Comparison of ENCODE assay signal across 24 cellular contexts in the genomic region with DNA sequence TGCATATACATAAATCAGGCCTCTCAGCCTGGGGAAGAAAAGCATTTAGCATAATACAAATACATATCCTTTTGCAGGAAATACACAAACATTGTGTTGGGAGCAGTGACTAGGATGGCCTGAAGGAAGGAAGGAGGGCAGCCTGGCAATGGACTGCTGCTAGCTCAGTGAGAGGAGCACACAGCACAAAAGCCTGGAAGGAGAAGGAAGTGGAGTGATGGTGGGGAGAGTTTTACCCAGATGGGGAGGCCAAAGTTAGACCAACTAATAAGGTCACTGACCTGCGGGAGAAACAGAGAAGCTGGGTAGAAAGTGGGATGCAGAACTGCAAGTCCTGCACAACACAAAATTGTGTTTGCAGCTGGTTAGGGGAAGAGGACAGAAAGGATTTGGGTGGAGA. TPM values are rescaled to one million over a fixed set of nuclear protein-coding genes. Genes with fewer than 3 reads are reported as not detected.
"Had no signal": no experiment of that assay in that cellular context is flagged by ENCODE, and none has a peak within 500 bp of the region (broad histone marks: within the 10 kb centered on the region; RNA-seq: fewer than 3 reads in every experiment).

No MANE protein-coding gene starts in this region.

- H3K36me3 Mint-ChIP-seq: activated CD8-positive, alpha-beta memory T cell treated with anti-CD3 and anti-CD28 coated beads, Interleukin-2, amount 10 ng/mL, durations not matched to agents 7 days and 5 days; activated naive CD4-positive, alpha-beta T cell treated with anti-CD3 and anti-CD28 coated beads, Interleukin-2, amount 50 U/mL, for 24 hours; naive B cell had no signal

- H3K4me1 Mint-ChIP-seq: activated CD4-positive, alpha-beta T cell treated with anti-CD3 and anti-CD28 coated beads, Interleukin-2, amount 10 ng/mL, durations not matched to agents 7 days and 5 days; activated CD8-positive, alpha-beta memory T cell treated with anti-CD3 and anti-CD28 coated beads, Interleukin-2, amount 10 ng/mL, durations not matched to agents 7 days and 5 days; activated naive CD4-positive, alpha-beta T cell treated with anti-CD3 and anti-CD28 coated beads, Interleukin-2, amount 50 U/mL, for 24 hours; naive B cell; T-helper 17 cell had no signal

- H3K9me3 ChIP-seq: esophagus muscularis mucosa, gastrocnemius medialis, upper lobe of right lung had no signal

- H3K27me3 ChIP-seq: esophagus muscularis mucosa, gastrocnemius medialis, upper lobe of right lung had no signal

- H3K27me3 Mint-ChIP-seq: activated CD4-positive, alpha-beta T cell treated with anti-CD3 and anti-CD28 coated beads, Interleukin-2, amount 10 ng/mL, durations not matched to agents 7 days and 5 days; activated CD8-positive, alpha-beta memory T cell treated with anti-CD3 and anti-CD28 coated beads, Interleukin-2, amount 10 ng/mL, durations not matched to agents 7 days and 5 days; activated CD8-positive, alpha-beta T cell treated with anti-CD3 and anti-CD28 coated beads for 36 hours; activated naive CD4-positive, alpha-beta T cell treated with anti-CD3 and anti-CD28 coated beads, Interleukin-2, amount 50 U/mL, for 24 hours; brain; effector memory CD8-positive, alpha-beta T cell; naive B cell; T-helper 17 cell had no signal

- H3K9me3 Mint-ChIP-seq: activated CD4-positive, alpha-beta T cell treated with anti-CD3 and anti-CD28 coated beads, Interleukin-2, amount 10 ng/mL, durations not matched to agents 7 days and 5 days; activated CD8-positive, alpha-beta T cell treated with anti-CD3 and anti-CD28 coated beads for 36 hours; activated naive CD4-positive, alpha-beta T cell treated with anti-CD3 and anti-CD28 coated beads, Interleukin-2, amount 50 U/mL, for 24 hours; activated T-helper 1 cell treated with anti-CD3 and anti-CD28 coated beads, Interleukin-12 subunit alpha, Interleukin-12 subunit beta, Interleukin-2, Interleukin-4 antibody, amounts not matched to agents 30 ng/mL and 10 ng/mL and 1 ng/mL, durations not matched to agents 14 hours and 24 hours and 36 hours; brain; effector memory CD8-positive, alpha-beta T cell; naive B cell; neural crest cell had no signal

- DNase-seq: activated CD4-positive, alpha-beta T cell treated with anti-CD3 and anti-CD28 coated beads, Interleukin-2, amount 10 ng/mL, durations not matched to agents 7 days and 5 days; activated CD8-positive, alpha-beta memory T cell treated with anti-CD3 and anti-CD28 coated beads, Interleukin-2, amount 10 ng/mL, durations not matched to agents 7 days and 5 days; activated CD8-positive, alpha-beta T cell treated with anti-CD3 and anti-CD28 coated beads for 36 hours; activated gamma-delta T cell treated with Interleukin-2 at 50 U/mL for 16 hours; activated T-cell treated with anti-CD3 and anti-CD28 coated beads for 4 hours; aorta; caudate nucleus; dermis blood vessel endothelial cell; effector memory CD8-positive, alpha-beta T cell; gastrocnemius medialis; naive B cell; retina; stimulated activated CD4-positive, alpha-beta T cell treated with anti-CD3 and anti-CD28 coated beads, Interleukin-2, amount 100 ng/mL, for 48 hours; stimulated activated CD8-positive, alpha-beta memory T cell treated with anti-CD3 and anti-CD28 coated beads, Interleukin-4, amount 100 ng/mL, for 48 hours; stimulated activated naive CD4-positive, alpha-beta T cell; SW 1271; T-helper 17 cell; upper lobe of right lung had no signal

- H3K27ac ChIP-seq: esophagus muscularis mucosa, gastrocnemius medialis, upper lobe of right lung had no signal

- H3K4me3 Mint-ChIP-seq: activated CD4-positive, alpha-beta T cell treated with anti-CD3 and anti-CD28 coated beads, Interleukin-2, amount 10 ng/mL, durations not matched to agents 7 days and 5 days; activated CD8-positive, alpha-beta memory T cell treated with anti-CD3 and anti-CD28 coated beads, Interleukin-2, amount 10 ng/mL, durations not matched to agents 7 days and 5 days; activated CD8-positive, alpha-beta T cell treated with anti-CD3 and anti-CD28 coated beads for 36 hours; activated naive CD4-positive, alpha-beta T cell treated with anti-CD3 and anti-CD28 coated beads, Interleukin-2, amount 50 U/mL, for 24 hours; activated T-helper 1 cell treated with anti-CD3 and anti-CD28 coated beads, Interleukin-12 subunit alpha, Interleukin-12 subunit beta, Interleukin-2, Interleukin-4 antibody, amounts not matched to agents 30 ng/mL and 10 ng/mL and 1 ng/mL, durations not matched to agents 14 hours and 24 hours and 36 hours; effector memory CD8-positive, alpha-beta T cell; naive B cell; neural crest cell; T-helper 17 cell had no signal

- H3K4me3 ChIP-seq: esophagus muscularis mucosa, gastrocnemius medialis, lung, upper lobe of right lung had no signal

- H3K36me3 ChIP-seq: esophagus muscularis mucosa, gastrocnemius medialis, upper lobe of right lung had no signal

- ATAC-seq: activated CD8-positive, alpha-beta memory T cell treated with anti-CD3 and anti-CD28 coated beads, Interleukin-2, amount 10 ng/mL, durations not matched to agents 7 days and 5 days; activated CD8-positive, alpha-beta T cell treated with anti-CD3 and anti-CD28 coated beads for 36 hours; effector memory CD8-positive, alpha-beta T cell; gastrocnemius medialis; T-helper 17 cell; upper lobe of right lung had no signal

- H3K27ac Mint-ChIP-seq: activated CD4-positive, alpha-beta T cell treated with anti-CD3 and anti-CD28 coated beads, Interleukin-2, amount 10 ng/mL, durations not matched to agents 7 days and 5 days; activated CD8-positive, alpha-beta memory T cell treated with anti-CD3 and anti-CD28 coated beads, Interleukin-2, amount 10 ng/mL, durations not matched to agents 7 days and 5 days; activated CD8-positive, alpha-beta T cell treated with anti-CD3 and anti-CD28 coated beads for 36 hours; activated naive CD4-positive, alpha-beta T cell treated with anti-CD3 and anti-CD28 coated beads, Interleukin-2, amount 50 U/mL, for 24 hours; activated T-helper 1 cell treated with anti-CD3 and anti-CD28 coated beads, Interleukin-12 subunit alpha, Interleukin-12 subunit beta, Interleukin-2, Interleukin-4 antibody, amounts not matched to agents 30 ng/mL and 10 ng/mL and 1 ng/mL, durations not matched to agents 14 hours and 24 hours and 36 hours; effector memory CD8-positive, alpha-beta T cell; naive B cell; T-helper 17 cell had no signal

RNA-seq across cellular contexts. Expression of gene SEMA6A, which starts 39.6 kb away (rescaled TPM):
- total RNA-seq: activated CD4-positive, alpha-beta T cell treated with anti-CD3 and anti-CD28 coated beads, Interleukin-2, amount 10 ng/mL, durations not matched to agents 7 days and 5 days; activated CD8-positive, alpha-beta T cell treated with anti-CD3 and anti-CD28 coated beads for 36 hours had no signal
